Comparison of ENCODE assay signal across 25 cellular contexts in the genomic region with DNA sequence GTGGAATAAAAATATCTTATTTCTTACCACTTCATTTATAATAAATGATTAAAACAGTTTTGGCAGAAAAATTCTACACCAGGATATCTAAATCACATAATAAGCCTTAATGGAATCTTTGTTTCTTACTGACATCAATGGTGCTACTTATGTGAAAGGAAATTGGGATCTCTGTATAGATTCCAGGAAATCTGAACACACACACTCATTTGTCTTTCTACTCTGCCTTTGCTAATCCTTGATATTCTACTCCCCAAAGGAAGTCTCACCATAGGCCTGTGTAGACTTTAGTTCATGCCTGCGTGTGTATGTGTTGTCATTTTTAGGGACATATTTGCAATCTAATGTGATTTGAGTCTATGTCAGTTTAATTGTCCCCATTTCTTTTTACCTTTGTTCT. TPM values are rescaled to one million over a fixed set of nuclear protein-coding genes. Genes with fewer than 3 reads are reported as not detected.
"Had no signal": no experiment of that assay in that cellular context is flagged by ENCODE, and none has a peak within 500 bp of the region (broad histone marks: within the 10 kb centered on the region; RNA-seq: fewer than 3 reads in every experiment).

No MANE protein-coding gene starts in this region.

- H3K9ac ChIP-seq: SK-N-SH had no signal

- H3K27ac Mint-ChIP-seq: activated CD8-positive, alpha-beta T cell treated with anti-CD3 and anti-CD28 coated beads for 36 hours; activated naive CD4-positive, alpha-beta T cell treated with anti-CD3 and anti-CD28 coated beads, Interleukin-2, amount 10 ng/mL, durations not matched to agents 7 days and 5 days; activated naive CD8-positive, alpha-beta T cell treated with anti-CD3 and anti-CD28 coated beads for 36 hours; activated T-cell treated with anti-CD3 and anti-CD28 coated beads, Interleukin-2, amount 50 U/mL, for 72 hours; activated T-helper 2 cell treated with anti-CD3 and anti-CD28 coated beads, Interferon-gamma antibody, Interleukin-2, Interleukin-4, amounts not matched to agents 10 μg/mL and 5 μg/mL and 100 μg/mL, durations not matched to agents 14 hours and 24 hours and 36 hours had no signal

- ATAC-seq: activated CD4-positive, CD25-positive, alpha-beta regulatory T cell treated with anti-CD3 and anti-CD28 coated beads, Interleukin-2, amount 50 U/mL, for 24 hours; activated CD8-positive, alpha-beta T cell treated with anti-CD3 and anti-CD28 coated beads for 36 hours; activated T-cell treated with anti-CD3 and anti-CD28 coated beads, Interleukin-2, amount 50 U/mL, for 72 hours; Panc1; Right ventricle myocardium inferior had no signal

- H3K36me3 Mint-ChIP-seq: activated naive CD4-positive, alpha-beta T cell treated with anti-CD3 and anti-CD28 coated beads, Interleukin-2, amount 10 ng/mL, durations not matched to agents 7 days and 5 days; activated naive CD8-positive, alpha-beta T cell treated with anti-CD3 and anti-CD28 coated beads for 36 hours had no signal

- H3K4me1 Mint-ChIP-seq: activated naive CD4-positive, alpha-beta T cell treated with anti-CD3 and anti-CD28 coated beads, Interleukin-2, amount 10 ng/mL, durations not matched to agents 7 days and 5 days; activated naive CD8-positive, alpha-beta T cell treated with anti-CD3 and anti-CD28 coated beads for 36 hours had no signal

- H3K9me3 ChIP-seq: SK-N-SH had no signal

- DNase-seq: activated CD4-positive, alpha-beta T cell treated with anti-CD3 and anti-CD28 coated beads for 4 hours; activated CD8-positive, alpha-beta memory T cell treated with anti-CD3 and anti-CD28 coated beads, Interleukin-2, amount 50 U/mL, for 4 hours; activated CD8-positive, alpha-beta T cell treated with anti-CD3 and anti-CD28 coated beads for 36 hours; activated gamma-delta T cell treated with Interleukin-2 at 50 U/mL for 16 hours; activated naive CD4-positive, alpha-beta T cell treated with anti-CD3 and anti-CD28 coated beads, Interleukin-2, amount 10 ng/mL, durations not matched to agents 7 days and 5 days; activated naive CD8-positive, alpha-beta T cell treated with anti-CD3 and anti-CD28 coated beads for 36 hours; activated T-cell treated with anti-CD3 and anti-CD28 coated beads, Interleukin-2, amount 50 U/mL, for 72 hours; KG1; NCI-H1048; NCI-H146; NCI-H187 treated with DMSO at 0.1 percent for 48 hours; NCI-H345; NCI-H510A; NCI-H526 treated with DMSO at 0.1 percent for 48 hours; NCI-H82; RPMI8226; SK-N-SH; T-helper 1 cell had no signal

- H3K9me3 Mint-ChIP-seq: activated CD8-positive, alpha-beta T cell treated with anti-CD3 and anti-CD28 coated beads for 36 hours; activated naive CD4-positive, alpha-beta T cell treated with anti-CD3 and anti-CD28 coated beads, Interleukin-2, amount 10 ng/mL, durations not matched to agents 7 days and 5 days; activated naive CD8-positive, alpha-beta T cell treated with anti-CD3 and anti-CD28 coated beads for 36 hours; activated T-cell treated with anti-CD3 and anti-CD28 coated beads, Interleukin-2, amount 50 U/mL, for 72 hours; activated T-helper 2 cell treated with anti-CD3 and anti-CD28 coated beads, Interferon-gamma antibody, Interleukin-2, Interleukin-4, amounts not matched to agents 10 μg/mL and 5 μg/mL and 100 μg/mL, durations not matched to agents 14 hours and 24 hours and 36 hours had no signal

- H3K4me3 Mint-ChIP-seq: activated CD8-positive, alpha-beta T cell treated with anti-CD3 and anti-CD28 coated beads for 36 hours; activated naive CD4-positive, alpha-beta T cell treated with anti-CD3 and anti-CD28 coated beads, Interleukin-2, amount 10 ng/mL, durations not matched to agents 7 days and 5 days; activated naive CD8-positive, alpha-beta T cell treated with anti-CD3 and anti-CD28 coated beads for 36 hours; activated T-cell treated with anti-CD3 and anti-CD28 coated beads, Interleukin-2, amount 50 U/mL, for 72 hours had no signal

RNA-seq across cellular contexts. Expression of gene ADGRB3, which starts 7.9 kb away (rescaled TPM):
- total RNA-seq: activated CD8-positive, alpha-beta T cell treated with anti-CD3 and anti-CD28 coated beads for 36 hours; activated naive CD8-positive, alpha-beta T cell treated with anti-CD3 and anti-CD28 coated beads for 36 hours; activated T-cell treated with anti-CD3 and anti-CD28 coated beads, Interleukin-2, amount 50 U/mL, for 72 hours; LHCN-M2; OCI-LY7; T-helper 2 cell treated with Interferon-gamma antibody and Interleukin-4, amounts not matched to agents 100 ng/mL and 5 ng/mL, for 36 hours had no signal
